7 cellular contexts compared by ENCODE assay signal in genomic region chr14:98878278-98878677, GRCh38.
"Had no signal": no experiment of that assay in that cellular context is flagged by ENCODE, and none has a peak within 500 bp of the region (broad histone marks: within the 10 kb centered on the region; RNA-seq: fewer than 3 reads in every experiment).

No MANE protein-coding gene starts in this region.

- DNase-seq: H9, HCEC 1CT, IMR-90 had no signal

- H2AFZ ChIP-seq: GM23338 had no signal

- ATAC-seq: GM23338 had no signal

- H3K4me3 Mint-ChIP-seq: GM23338, H9 had no signal

- FAIRE-seq: H1, H54, HTR-8/SVneo had no signal

- H3K4me3 ChIP-seq: GM23338 had no signal

- H3K27ac Mint-ChIP-seq: GM23338, H9 had no signal

- H3K4me1 Mint-ChIP-seq: GM23338, H9 had no signal

- H3K4me2 ChIP-seq: GM23338 had no signal
